Comparison of ENCODE assay signal across 8 cellular contexts in genomic region chr3:51995346-51996156, GRCh38. TPM values are rescaled to one million over a fixed set of nuclear protein-coding genes. Genes with fewer than 3 reads are reported as not detected.
DNase-seq lines count a peak whose midpoint lies in the region; ATAC-seq and TF ChIP-seq lines count a peak whose summit lies in the region.

Gene RPL29, minus strand, starts transcription at chr3:51995895. Its CDS starts 434 bp downstream, at chr3:51995461.

- H3K79me2 ChIP-seq in GM23338 (replicated peaks; ENCODE audit: insufficient read depth) = peaks cover 18% of the 10 kb centered on the region
- peaks cover 28% of the 10 kb centered on the region for H3K79me2 ChIP-seq in fibroblast of lung (ENCODE audit: control insufficient read depth, insufficient read depth, low read length)

- H3K27ac ChIP-seq in GM23338 (ENCODE audit: low read depth) = peak within 1 kb of the TSS; percentile 92
- H3K27ac ChIP-seq in RWPE1 = peak within 1 kb of the TSS; percentile 98
- H3K27ac ChIP-seq in fibroblast of lung (ENCODE audit: insufficient read depth, low read length) = peak within 1 kb of the TSS; percentile 93

- H3K27me3 ChIP-seq in GM23338 (ENCODE audit: insufficient read depth) (no peaks in the 10 kb centered on the region), fibroblast of lung (ENCODE audit: control insufficient read depth, insufficient read depth, low read length) (no peaks in the 10 kb centered on the region)

- H3K27ac Mint-ChIP-seq in GM23338 = peak within 1 kb of the TSS; percentile 100
- peak within 1 kb of the TSS; percentile 98 to 100 for H3K27ac Mint-ChIP-seq in natural killer cell

- peak within 1 kb of the TSS; percentile 100 for H3K4me2 ChIP-seq in GM23338
- H3K4me2 ChIP-seq in fibroblast of lung (ENCODE audit: extremely low read depth, insufficient read depth, low read length) = peak within 1 kb of the TSS; percentile 96

- H3K27me3 Mint-ChIP-seq in GM23338 (ENCODE audit: insufficient read depth, low read depth, poor library complexity) (peaks cover 22% of the 10 kb centered on the region), natural killer cell (ENCODE audit: low read depth in 2 of 2) (peaks cover 0 to 4% of the 10 kb centered on the region in 2 donors)

- POLR2A ChIA-PET in RWPE1 (lab: Yijun Ruan, JAX; ENCODE audit: low non-redundant PET) = interaction anchor here (0.5 to 0.9 kb wide), 3 partner anchors 10 to 153 kb away, joined by 3 to 4 read pairs (median 3); no protein-coding TSS in a partner anchor

- peak within 1 kb of the TSS; percentile 100 for H3K4me3 Mint-ChIP-seq in GM23338
- peak within 1 kb of the TSS; percentile 100 for H3K4me3 Mint-ChIP-seq in natural killer cell

- H3K9me2 ChIP-seq in GM23338 (ENCODE audit: insufficient read depth) = no peaks in the 10 kb centered on the region

- no peaks in the 10 kb centered on the region for H3K9me3 ChIP-seq in fibroblast of lung (ENCODE audit: control insufficient read depth, insufficient read depth, low read depth, low read length)

- H2AFZ ChIP-seq in GM23338 = no peak within 1 kb of the TSS
- H2AFZ ChIP-seq in fibroblast of lung (ENCODE audit: low read length) = peak within 1 kb of the TSS; percentile 49

- CTCF ChIA-PET in RWPE1 (lab: Yijun Ruan, JAX) = interaction anchor here (0.6 kb wide), 1 partner anchor 344 kb away, joined by 3 read pairs; no protein-coding TSS in a partner anchor

- H4K20me1 ChIP-seq in GM23338 (replicated peaks; ENCODE audit: insufficient read depth) = peaks cover 12% of the 10 kb centered on the region; the same call in 1 of the 2 replicates
- H4K20me1 ChIP-seq in fibroblast of lung (ENCODE audit: control insufficient read depth, extremely low read depth, insufficient read depth, low read length) = no peaks in the 10 kb centered on the region

- peaks cover 31% of the 10 kb centered on the region for H3K4me1 Mint-ChIP-seq in GM23338
- H3K4me1 Mint-ChIP-seq in natural killer cell = peaks cover 23 to 32% of the 10 kb centered on the region in 2 donors

- no peak for TF ChIP-seq CTCF in GM23338 (conservative IDR thresholded peaks at IDR 0.05; ENCODE audit: low read depth in 2 of 2)
- TF ChIP-seq CTCF in RWPE1 (conservative IDR thresholded peaks at IDR 0.05; ENCODE audit: low read depth) = no peak
- no peak for TF ChIP-seq CTCF in fibroblast of lung (conservative IDR thresholded peaks at IDR 0.05 in 1 of 2, IDR thresholded peaks at IDR 0.05 in 1 of 2; ENCODE audit: low read depth in 1 of 2, low read length in 2 of 2)
- TF ChIP-seq CTCF in natural killer cell (IDR thresholded peaks at IDR 0.05) = no peak

- peak; percentile 86 for ATAC-seq in GM23338
- ATAC-seq in natural killer cell = peak; percentile 97 to 98 (median 97)

- peaks cover 43% of the 10 kb centered on the region for H3F3A ChIP-seq in GM23338 (replicated peaks; ENCODE audit: low read depth)

- peak within 1 kb of the TSS; percentile 91 for H3K9ac ChIP-seq in fibroblast of lung (ENCODE audit: insufficient read depth, low read length)

- intact Hi-C loops in natural killer cell (cut with micrococcal nuclease) = loop anchor here (1.0 to 2.0 kb wide), 2 partner anchors 21 to 53 kb away; partner anchors contain the start of genes ABHD14A, ABHD14B and PARP3

- H3K9me3 Mint-ChIP-seq in GM23338 (peaks cover 4% of the 10 kb centered on the region; the same call in 1 of the 3 replicates), natural killer cell (no peaks in the 10 kb centered on the region)

- peak within 1 kb of the TSS; percentile 94 for H3K4me3 ChIP-seq in GM23338
- peak within 1 kb of the TSS; percentile 96 to 100 (median 99) for H3K4me3 ChIP-seq in fibroblast of lung (replicated peaks in 1 of 4; ENCODE audit: control extremely low read depth in 1 of 4, insufficient read depth in 1 of 4, low read depth in 3 of 4, low read length in 4 of 4)

- H3K36me3 ChIP-seq in GM23338 (ENCODE audit: insufficient read depth) (peaks cover 28% of the 10 kb centered on the region), fibroblast of lung (ENCODE audit: control insufficient read depth, insufficient read depth, low read length) (peaks cover 16% of the 10 kb centered on the region)

- H3K4me1 ChIP-seq in GM23338 (ENCODE audit: insufficient read depth) (peaks cover 25% of the 10 kb centered on the region), fibroblast of lung (ENCODE audit: control insufficient read depth, extremely low read depth, insufficient read depth, low read length) (peaks cover 14% of the 10 kb centered on the region)

- DNase-seq in Daoy (ENCODE audit: low read depth) (peak; percentile 90), GM23338 (ENCODE audit: low spot score) (peak; percentile 97), LHCN-M2 (ENCODE audit: low read depth) (peak; percentile 92), RWPE1 (ENCODE audit: low spot score) (peak; percentile 78), fibroblast of lung (ENCODE audit: low read depth in 2 of 2) (peak; percentile 94 to 97), natural killer cell (peak; percentile 85)
- peak; percentile 80 to 86 for DNase-seq in activated T-helper 1 cell treated with anti-CD3 and anti-CD28 coated beads, Interleukin-2, amount 50 U/mL, for 16 hours (ENCODE audit: low read depth in 1 of 2, low spot score in 1 of 2)
- DNase-seq in stimulated activated naive CD4-positive, alpha-beta T cell (lab: John Stamatoyannopoulos, UW) = peak; percentile 86 to 93 (median 91)

- peaks cover 49% of the 10 kb centered on the region for H3K36me3 Mint-ChIP-seq in GM23338 (ENCODE audit: low read depth)
- no peaks in the 10 kb centered on the region for H3K36me3 Mint-ChIP-seq in natural killer cell

TF ChIP-seq in GM23338, 12 proteins besides CTCF, POLR2A, EP300 and RAD21:
- TF ChIP-seq CREB1 (CRISPR knock-in tag; IDR thresholded peaks at IDR 0.05; ENCODE audit: low read depth) (peak; percentile 82), EZH2 (IDR thresholded peaks at IDR 0.05; ENCODE audit: low read depth, unreplicated experiment) (no peak), REST (IDR thresholded peaks at IDR 0.05; ENCODE audit: unreplicated experiment) (peak; percentile 31), POLR2AphosphoS5 (IDR thresholded peaks at IDR 0.05; ENCODE audit: low read depth) (peak; percentile 98), ETS1 (IDR thresholded peaks at IDR 0.05) (peak; percentile 94)

RNA-seq across cellular contexts. Expression of gene RPL29, which starts in this region (rescaled TPM):
- 865 and 1,191 TPM in 2 replicates for total RNA-seq in Daoy (2014; rRNA removed; shearing (Covaris generic))
- 1,341 and 1,471 TPM in 2 replicates for total RNA-seq in GM23338 (2014; rRNA removed; shearing (Covaris generic))
- polyA plus RNA-seq in GM23338 (2016; fragmentation: Nextera tagmentation; extraction: Ambion mirVana) (1,864 and 1,983 TPM in 2 replicates), fibroblast of lung (1,512 and 1,580 TPM in 2 replicates)
- total RNA-seq in LHCN-M2 (2014; rRNA removed) (1,243 and 1,634 TPM in 2 replicates), fibroblast of lung (1,076 and 1,351 TPM in 2 replicates), natural killer cell (100 to 1,000 TPM; 486 to 819 (median 797) TPM)
- polyA plus RNA-seq in LHCN-M2 (2012) = 1,899 TPM
- polyA plus RNA-seq in fibroblast of lung (2012) = 1,612 and 1,638 TPM in 2 replicates
- 263 and 406 TPM in 2 replicates for polyA minus RNA-seq in fibroblast of lung (ENCODE audit: low replicate concordance)

Comparison
In these comparisons a context has a peak if more than half of its experiments do, and no peak if none do; other contexts are left out.
1. Peak in every context shown above with its lines: DNase-seq, ATAC-seq, H3K4me3 ChIP-seq and H3K27ac ChIP-seq.